In the genomic region with DNA sequence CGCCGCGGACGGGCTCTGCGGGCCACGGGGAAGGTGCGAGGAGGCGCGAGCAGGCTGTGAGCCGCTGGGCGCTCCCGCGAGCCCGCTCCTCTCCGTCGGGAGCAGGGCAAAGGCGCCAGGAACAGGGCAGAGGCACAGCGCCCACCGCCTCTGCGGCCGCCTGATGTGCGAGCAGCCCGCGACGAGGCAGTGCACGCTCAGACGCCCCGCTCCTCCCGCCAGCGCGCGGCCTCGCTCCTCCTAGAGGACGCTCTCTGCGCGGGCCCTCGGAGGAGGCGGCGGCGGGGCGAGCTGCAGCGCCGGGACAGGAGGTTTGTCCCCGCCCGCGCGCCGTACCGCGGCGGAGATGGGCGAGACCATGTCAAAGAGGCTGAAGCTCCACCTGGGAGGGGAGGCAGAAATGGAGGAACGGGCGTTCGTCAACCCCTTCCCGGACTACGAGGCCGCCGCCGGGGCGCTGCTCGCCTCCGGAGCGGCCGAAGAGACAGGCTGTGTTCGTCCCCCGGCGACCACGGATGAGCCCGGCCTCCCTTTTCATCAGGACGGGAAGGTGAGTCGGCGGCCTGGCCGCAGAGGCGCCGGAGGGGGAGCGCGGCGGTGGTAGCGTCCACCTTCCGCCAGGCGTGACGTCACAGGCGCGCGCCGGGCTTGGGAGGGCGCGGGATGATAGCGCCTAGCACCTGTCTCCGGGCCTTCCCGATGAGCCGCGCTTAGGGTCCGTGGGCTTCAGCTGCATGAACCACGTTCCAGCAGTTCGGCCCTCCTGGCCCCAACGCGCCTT, we compare ENCODE assay signal across 8 cellular contexts. TPM values are rescaled to one million over a fixed set of nuclear protein-coding genes. Genes with fewer than 3 reads are reported as not detected.
DNase-seq lines count a peak whose midpoint lies in the region; TF ChIP-seq lines count a peak whose summit lies in the region.

No MANE protein-coding gene starts in this region.

- POLR2A ChIA-PET in RWPE1 (lab: Yijun Ruan, JAX; ENCODE audit: low non-redundant PET): interaction anchor here (0.8 to 1.2 kb wide), 2 partner anchors 9 to 77 kb away, joined by 3 read pairs; no protein-coding TSS in a partner anchor

- peaks cover 17% of the 10 kb centered on the region for H3K4me1 Mint-ChIP-seq in nephron progenitor cell
- H3K4me1 Mint-ChIP-seq in stimulated activated naive CD8-positive, alpha-beta T cell treated with anti-CD3 and anti-CD28 coated beads, Interleukin-15, Interleukin-2, amounts not matched to agents 100 ng/mL and 50 ng/mL, for 24 hours (ENCODE audit: low read depth): peaks cover 8% of the 10 kb centered on the region

- H3K27ac ChIP-seq in RWPE1: peak overlapping the region; percentile 94

- no peaks in the 10 kb centered on the region for H3K9me3 Mint-ChIP-seq in nephron progenitor cell
- no peaks in the 10 kb centered on the region for H3K9me3 Mint-ChIP-seq in stimulated activated naive CD8-positive, alpha-beta T cell treated with anti-CD3 and anti-CD28 coated beads, Interleukin-15, Interleukin-2, amounts not matched to agents 100 ng/mL and 50 ng/mL, for 24 hours

- CTCF ChIA-PET in RWPE1 (lab: Yijun Ruan, JAX): interaction anchor here (0.5 to 1.1 kb wide), 6 partner anchors 9 to 470 kb away, joined by 3 to 6 read pairs (median 3); no protein-coding TSS in a partner anchor

- peak overlapping the region; percentile 93 for H3K4me3 Mint-ChIP-seq in nephron progenitor cell
- peak overlapping the region; percentile 98 for H3K4me3 Mint-ChIP-seq in stimulated activated naive CD8-positive, alpha-beta T cell treated with anti-CD3 and anti-CD28 coated beads, Interleukin-15, Interleukin-2, amounts not matched to agents 100 ng/mL and 50 ng/mL, for 24 hours

- DNase-seq in ELR (ENCODE audit: low read depth) (peak; percentile 95), H4 (ENCODE audit: low spot score) (peak; percentile 98), RWPE1 (ENCODE audit: low spot score) (peak; percentile 90), fibroblast of the conjunctiva (ENCODE audit: low read depth) (peak; percentile 93), nephron progenitor cell (peak; percentile 93)
- peak; percentile 93 for DNase-seq in activated effector memory CD4-positive, alpha-beta T cell treated with Interleukin-2 at 50 U/mL for 16 hours

- H3K27ac Mint-ChIP-seq in nephron progenitor cell: peak overlapping the region; percentile 100
- H3K27ac Mint-ChIP-seq in stimulated activated naive CD8-positive, alpha-beta T cell treated with anti-CD3 and anti-CD28 coated beads, Interleukin-15, Interleukin-2, amounts not matched to agents 100 ng/mL and 50 ng/mL, for 24 hours: peak overlapping the region; percentile 95

- peaks cover 9% of the 10 kb centered on the region for H3K36me3 Mint-ChIP-seq in nephron progenitor cell (ENCODE audit: low read depth)
- peaks cover 6% of the 10 kb centered on the region for H3K36me3 Mint-ChIP-seq in stimulated activated naive CD8-positive, alpha-beta T cell treated with anti-CD3 and anti-CD28 coated beads, Interleukin-15, Interleukin-2, amounts not matched to agents 100 ng/mL and 50 ng/mL, for 24 hours (ENCODE audit: low read depth)

- peak; percentile 39 for TF ChIP-seq CTCF in LNCAP (IDR thresholded peaks at IDR 0.05)
- peak; percentile 47 for TF ChIP-seq CTCF in RWPE1 (conservative IDR thresholded peaks at IDR 0.05; ENCODE audit: low read depth)
- no peak for TF ChIP-seq CTCF in nephron progenitor cell (IDR thresholded peaks at IDR 0.05)

- peaks cover 5% of the 10 kb centered on the region for H3K27me3 Mint-ChIP-seq in nephron progenitor cell (ENCODE audit: low read depth, poor library complexity)
- no peaks in the 10 kb centered on the region for H3K27me3 Mint-ChIP-seq in stimulated activated naive CD8-positive, alpha-beta T cell treated with anti-CD3 and anti-CD28 coated beads, Interleukin-15, Interleukin-2, amounts not matched to agents 100 ng/mL and 50 ng/mL, for 24 hours

RNA-seq across cellular contexts. Expression of gene LANCL2, which starts 0.7 kb away (rescaled TPM):
- 37.0 and 43.6 TPM in 2 replicates for total RNA-seq in H4 (2014; rRNA removed; shearing (Covaris generic))

Comparison
In these comparisons a context has a peak if more than half of its experiments do, and no peak if none do; other contexts are left out.
1. Peak in every context shown above with its lines: DNase-seq and H3K27ac ChIP-seq.